Comparison of ENCODE assay signal across 11 cellular contexts in the genomic region with DNA sequence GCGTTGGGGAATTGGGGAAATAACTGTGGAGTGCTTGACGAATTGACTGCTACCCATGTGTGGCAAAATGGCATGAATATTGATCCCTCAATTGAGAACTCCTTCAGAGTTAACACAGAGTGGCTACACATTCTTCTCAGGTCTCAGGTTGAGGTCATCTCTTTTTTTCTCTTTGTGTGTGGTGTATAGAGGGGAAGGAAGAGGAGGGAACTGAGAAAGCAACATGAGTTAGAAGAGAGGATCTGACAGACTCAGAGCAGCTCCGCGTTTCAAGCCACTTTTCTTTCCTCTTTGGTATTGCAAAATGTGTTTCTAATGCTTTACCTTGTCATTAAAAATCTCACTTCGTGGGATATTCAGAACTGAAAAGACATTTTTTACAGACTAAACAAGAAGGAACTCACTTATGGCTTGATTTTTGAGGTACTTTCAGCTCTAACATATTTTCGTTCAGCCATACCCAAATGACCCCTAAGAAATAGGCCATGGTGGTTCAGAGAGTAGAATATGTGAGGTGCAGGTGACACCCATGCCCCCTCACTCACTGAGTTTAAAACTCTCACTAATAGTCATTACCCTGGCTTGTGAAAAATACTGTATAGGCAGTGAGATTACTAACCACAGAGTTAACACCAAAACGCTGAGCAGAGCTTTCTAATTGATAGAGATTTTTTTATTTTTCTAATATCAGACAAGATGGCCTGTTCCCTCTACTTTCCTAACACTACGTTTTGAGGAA. TPM values are rescaled to one million over a fixed set of nuclear protein-coding genes. Genes with fewer than 3 reads are reported as not detected.
DNase-seq lines count a peak whose midpoint lies in the region; ATAC-seq and TF ChIP-seq lines count a peak whose summit lies in the region.
"Had no signal": no experiment of that assay in that cellular context is flagged by ENCODE, and none has a peak within 500 bp of the region (broad histone marks: within the 10 kb centered on the region; RNA-seq: fewer than 3 reads in every experiment).

No MANE protein-coding gene starts in this region.

- WGBS in ovary, 3 donors, result 72 to 78% (median 78%) methylated on average over 8 of the region's 8 CpGs

- peaks cover 74% of the 10 kb centered on the region for H3K4me1 Mint-ChIP-seq in activated naive CD4-positive, alpha-beta T cell treated with anti-CD3 and anti-CD28 coated beads, Interleukin-2, amount 50 U/mL, for 24 hours

- peak; percentile 90 for ATAC-seq in HG02973 (IDR thresholded peaks at IDR 0.05; ENCODE audit: unreplicated experiment)

- H3K27ac ChIP-seq in VCaP, result 0 out of 2 replicates have a peak overlapping the region, but pooled peaks have one; percentile 9
- H3K27ac ChIP-seq in ovary, result no peak overlapping the region
- H3K27ac ChIP-seq: RWPE1 had no signal

- H3K27ac Mint-ChIP-seq in activated naive CD4-positive, alpha-beta T cell treated with anti-CD3 and anti-CD28 coated beads, Interleukin-2, amount 50 U/mL, for 24 hours, result peak overlapping the region; percentile 93

- no peak for DNase-seq in activated naive CD4-positive, alpha-beta T cell treated with Interleukin-2 at 50 U/mL for 16 hours
- DNase-seq in SW 1271 (lab: John Stamatoyannopoulos, UW), result no peak
- no peak for DNase-seq in stimulated activated CD4-positive, alpha-beta T cell treated with anti-CD3 and anti-CD28 coated beads, Interleukin-4, amount 100 ng/mL, for 24 hours
- no peak for DNase-seq in ovary
- DNase-seq in GM20000 (ENCODE audit: low spot score), result no peak
- DNase-seq: foreskin melanocyte, NCI-H1694 treated with DMSO at 0.1 percent for 48 hours had no signal

- TF ChIP-seq EP300 in ovary (IDR thresholded peaks at IDR 0.05), result no peak

- H3K27me3 Mint-ChIP-seq in activated naive CD4-positive, alpha-beta T cell treated with anti-CD3 and anti-CD28 coated beads, Interleukin-2, amount 50 U/mL, for 24 hours, result no peaks in the 10 kb centered on the region

- H3K36me3 Mint-ChIP-seq in activated naive CD4-positive, alpha-beta T cell treated with anti-CD3 and anti-CD28 coated beads, Interleukin-2, amount 50 U/mL, for 24 hours, result peaks cover 49% of the 10 kb centered on the region

- H3K9me3 Mint-ChIP-seq in activated naive CD4-positive, alpha-beta T cell treated with anti-CD3 and anti-CD28 coated beads, Interleukin-2, amount 50 U/mL, for 24 hours, result peaks cover 5% of the 10 kb centered on the region

- no peaks in the 10 kb centered on the region for H3K4me1 ChIP-seq in ovary (ENCODE audit: insufficient read depth)

- no peak for TF ChIP-seq POLR2A in ovary (IDR thresholded peaks at IDR 0.05)

- H3K9me3 ChIP-seq in ovary, result no peaks in the 10 kb centered on the region

- intact Hi-C loops in ovary (cut with DNase I), result no loop called here

- no peaks in the 10 kb centered on the region for H3K36me3 ChIP-seq in ovary

- peak overlapping the region; percentile 67 for H3K4me3 Mint-ChIP-seq in activated naive CD4-positive, alpha-beta T cell treated with anti-CD3 and anti-CD28 coated beads, Interleukin-2, amount 50 U/mL, for 24 hours

- H3K27me3 ChIP-seq in ovary, result no peaks in the 10 kb centered on the region

- no peak overlapping the region for H3K4me3 ChIP-seq in ovary

- TF ChIP-seq CTCF in VCaP (conservative IDR thresholded peaks at IDR 0.05) (no peak), ovary (IDR thresholded peaks at IDR 0.05) (no peak), GM20000 (IDR thresholded peaks at IDR 0.05; ENCODE audit: extremely low read depth, missing control alignments) (no peak)

RNA-seq across cellular contexts. Expression of gene STAT4, which starts 22.5 kb away (rescaled TPM):
- 1 to 10 TPM in 6 of 7 donors, under 1 TPM in 1; 0.52 to 3.0 (median 1.5) TPM for total RNA-seq in ovary
- polyA plus RNA-seq in ovary, result 1 to 10 TPM; 1.3 to 3.6 TPM
